ENCODE assay signal across 28 cellular contexts in the genomic region with DNA sequence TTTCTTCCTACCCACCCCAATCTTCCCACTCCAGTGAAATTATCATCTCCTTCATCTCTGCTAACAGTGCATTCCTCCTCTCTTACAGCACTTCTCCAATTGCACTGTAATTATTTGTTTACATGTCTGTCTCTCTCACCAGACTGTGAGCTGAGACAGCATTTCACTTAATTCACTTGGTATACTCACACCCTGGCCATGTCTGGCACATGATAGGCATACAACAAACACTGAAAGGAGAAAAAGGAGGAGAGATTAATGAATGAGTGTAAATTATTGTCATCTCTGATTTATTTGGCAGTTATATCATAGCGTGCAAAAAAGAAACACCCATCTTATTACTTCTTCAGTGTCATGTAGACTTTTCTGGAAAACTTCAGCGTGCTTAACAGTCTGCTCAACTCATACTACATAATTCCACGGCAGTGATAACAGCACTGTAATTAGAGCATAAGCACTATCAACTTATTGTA.
DNase-seq lines count a peak whose midpoint lies in the region; FAIRE-seq and TF ChIP-seq lines count a peak whose summit lies in the region.
"Had no signal": no experiment of that assay in that cellular context is flagged by ENCODE, and none has a peak within 500 bp of the region (broad histone marks: within the 10 kb centered on the region; RNA-seq: fewer than 3 reads in every experiment).

No MANE protein-coding gene starts in this region.

- H3K9me3 Mint-ChIP-seq in astrocyte (ENCODE audit: unreplicated experiment) (no peaks in the 10 kb centered on the region), mesothelial cell of epicardium (no peaks in the 10 kb centered on the region)
- H3K9me3 Mint-ChIP-seq in activated T-cell treated with anti-CD3 and anti-CD28 coated beads, Interleukin-2, amount 50 U/mL, for 24 hours: no peaks in the 10 kb centered on the region
- H3K9me3 Mint-ChIP-seq: activated naive CD8-positive, alpha-beta T cell treated with anti-CD3 and anti-CD28 coated beads for 36 hours; CD8-positive, alpha-beta T cell had no signal

- H3K4me3 Mint-ChIP-seq in astrocyte (ENCODE audit: unreplicated experiment): no peak overlapping the region
- H3K4me3 Mint-ChIP-seq in mesothelial cell of epicardium: no peak overlapping the region
- H3K4me3 Mint-ChIP-seq in activated T-cell treated with anti-CD3 and anti-CD28 coated beads, Interleukin-2, amount 50 U/mL, for 24 hours: no peak overlapping the region
- H3K4me3 Mint-ChIP-seq: activated naive CD8-positive, alpha-beta T cell treated with anti-CD3 and anti-CD28 coated beads for 36 hours; CD8-positive, alpha-beta T cell; WTC11 had no signal

- H3K4me1 Mint-ChIP-seq in astrocyte (ENCODE audit: low read depth, unreplicated experiment) (peaks cover 34% of the 10 kb centered on the region), mesothelial cell of epicardium (peaks cover 56% of the 10 kb centered on the region)
- no peaks in the 10 kb centered on the region for H3K4me1 Mint-ChIP-seq in activated T-cell treated with anti-CD3 and anti-CD28 coated beads, Interleukin-2, amount 50 U/mL, for 24 hours (ENCODE audit: low read depth)
- H3K4me1 Mint-ChIP-seq: activated naive CD8-positive, alpha-beta T cell treated with anti-CD3 and anti-CD28 coated beads for 36 hours had no signal

- DNase-seq in DMS 273 treated with DMSO at 0.1 percent for 48 hours (lab: John Stamatoyannopoulos, UW) (peak; percentile 41), NCI-H1105 treated with DMSO at 0.1 percent for 48 hours (lab: John Stamatoyannopoulos, UW) (peak; percentile 48), astrocyte (ENCODE audit: low read depth) (peak; percentile 18), mesothelial cell of epicardium (ENCODE audit: low spot score in 2 of 2, unreplicated experiment in 2 of 2) (no peak), NCI-H524 (lab: John Stamatoyannopoulos, UW) (no peak), GM12891 (ENCODE audit: insufficient read length, low spot score) (no peak), NCI-H226 (no peak)
- no peak for DNase-seq in activated T-cell treated with anti-CD3 and anti-CD28 coated beads, Interleukin-2, amount 50 U/mL, for 24 hours
- DNase-seq: activated CD4-positive, alpha-beta T cell treated with anti-CD3 and anti-CD28 coated beads, Interleukin-2, amount 50 U/mL, for 1 hour; activated naive CD8-positive, alpha-beta T cell treated with anti-CD3 and anti-CD28 coated beads for 36 hours; AML-193; body of pancreas; CD8-positive, alpha-beta T cell; DMS153; GDM1; heart left ventricle; KG1; left lung; NCI-H146; NCI-H526; psoas muscle; stimulated activated CD8-positive, alpha-beta memory T cell treated with anti-CD3 and anti-CD28 coated beads, Interleukin-4, amount 100 ng/mL, for 48 hours; stomach; T1000; tibial artery had no signal

- no peak for TF ChIP-seq POLR2A in GM12891 (IDR thresholded peaks at IDR 0.05; ENCODE audit: low read depth, low read length)

- no peaks in the 10 kb centered on the region for H4K20me1 ChIP-seq in astrocyte (ENCODE audit: insufficient read depth, low read length)

- H3K36me3 ChIP-seq in astrocyte (ENCODE audit: insufficient read depth, low read length): no peaks in the 10 kb centered on the region
- H3K36me3 ChIP-seq: heart left ventricle, left lung, stomach, tibial artery had no signal

- TF ChIP-seq CTCF in astrocyte (IDR thresholded peaks at IDR 0.05; ENCODE audit: insufficient read depth, low read depth, low read length) (no peak), mesothelial cell of epicardium (IDR thresholded peaks at IDR 0.05; ENCODE audit: unreplicated experiment) (no peak)

- no peak overlapping the region for H3K4me3 ChIP-seq in astrocyte (ENCODE audit: insufficient read depth, low read depth, low read length)
- H3K4me3 ChIP-seq: body of pancreas, heart left ventricle, left lung, psoas muscle, stomach, tibial artery had no signal

- no peak overlapping the region for H3K4me2 ChIP-seq in astrocyte (ENCODE audit: low read length)

- no peaks in the 10 kb centered on the region for H3K27me3 ChIP-seq in astrocyte (ENCODE audit: insufficient read depth, low read length)
- H3K27me3 ChIP-seq: body of pancreas, heart left ventricle, left lung, stomach, tibial artery had no signal

- peak overlapping the region; percentile 48 for H2AFZ ChIP-seq in astrocyte (ENCODE audit: low read depth, low read length)

- H3K36me3 Mint-ChIP-seq in astrocyte (ENCODE audit: low read depth, unreplicated experiment) (no peaks in the 10 kb centered on the region), mesothelial cell of epicardium (no peaks in the 10 kb centered on the region)
- H3K36me3 Mint-ChIP-seq in activated T-cell treated with anti-CD3 and anti-CD28 coated beads, Interleukin-2, amount 50 U/mL, for 24 hours (ENCODE audit: low read depth): no peaks in the 10 kb centered on the region
- H3K36me3 Mint-ChIP-seq: activated naive CD8-positive, alpha-beta T cell treated with anti-CD3 and anti-CD28 coated beads for 36 hours; CD8-positive, alpha-beta T cell; WTC11 had no signal

- no peak for FAIRE-seq in astrocyte (lab: Jason Lieb, UNC)
- FAIRE-seq in GM12891 (lab: Jason Lieb, UNC): no peak

- H3K9me3 ChIP-seq in astrocyte (ENCODE audit: insufficient read depth, low read depth, low read length): no peaks in the 10 kb centered on the region
- H3K9me3 ChIP-seq: body of pancreas, heart left ventricle, left lung, psoas muscle, stomach, tibial artery had no signal

- no peak overlapping the region for H3K27ac ChIP-seq in astrocyte (ENCODE audit: low read depth, low read length)
- H3K27ac ChIP-seq: body of pancreas, epithelial cell of prostate, heart left ventricle, left lung, psoas muscle, stomach, tibial artery had no signal

- peaks cover 7% of the 10 kb centered on the region for H3K4me1 ChIP-seq in astrocyte (ENCODE audit: insufficient read depth, low read length)
- H3K4me1 ChIP-seq: body of pancreas, left lung, psoas muscle, stomach, tibial artery had no signal

- H3K27ac Mint-ChIP-seq in astrocyte (ENCODE audit: unreplicated experiment) (peak overlapping the region; percentile 5), mesothelial cell of epicardium (peak overlapping the region; percentile 13)
- no peak overlapping the region for H3K27ac Mint-ChIP-seq in activated T-cell treated with anti-CD3 and anti-CD28 coated beads, Interleukin-2, amount 50 U/mL, for 24 hours
- H3K27ac Mint-ChIP-seq: activated naive CD8-positive, alpha-beta T cell treated with anti-CD3 and anti-CD28 coated beads for 36 hours; activated T-helper 2 cell treated with anti-CD3 and anti-CD28 coated beads, Interferon-gamma antibody, Interleukin-2, Interleukin-4, amounts not matched to agents 10 μg/mL and 5 μg/mL and 100 μg/mL, durations not matched to agents 14 hours and 24 hours and 36 hours; CD8-positive, alpha-beta T cell; WTC11 had no signal

- no peaks in the 10 kb centered on the region for H3K79me2 ChIP-seq in astrocyte (ENCODE audit: insufficient read depth, low read length)

- no peak overlapping the region for H3K9ac ChIP-seq in astrocyte (ENCODE audit: low read length)

- no peaks in the 10 kb centered on the region for H3K27me3 Mint-ChIP-seq in astrocyte (ENCODE audit: low read depth, unreplicated experiment)
- no peaks in the 10 kb centered on the region for H3K27me3 Mint-ChIP-seq in mesothelial cell of epicardium (ENCODE audit: low read depth)
- no peaks in the 10 kb centered on the region for H3K27me3 Mint-ChIP-seq in activated T-cell treated with anti-CD3 and anti-CD28 coated beads, Interleukin-2, amount 50 U/mL, for 24 hours
- H3K27me3 Mint-ChIP-seq: activated naive CD8-positive, alpha-beta T cell treated with anti-CD3 and anti-CD28 coated beads for 36 hours had no signal

TF ChIP-seq in GM12891, 5 proteins besides CTCF, POLR2A, EP300 and RAD21:
- TF ChIP-seq POU2F2 (IDR thresholded peaks at IDR 0.05; ENCODE audit: low read depth, low read length): no peak
- TF ChIP-seq SPI1 (IDR thresholded peaks at IDR 0.05; ENCODE audit: low read depth, low read length): no peak
- no peak for TF ChIP-seq TAF1 (IDR thresholded peaks at IDR 0.05; ENCODE audit: low read depth, low read length)
- TF ChIP-seq POLR2AphosphoS5 (IDR thresholded peaks at IDR 0.05; ENCODE audit: low read depth, low read length): no peak
- no peak for TF ChIP-seq PAX5 (IDR thresholded peaks at IDR 0.05; ENCODE audit: insufficient read depth, low read length, severe bottlenecking)

Comparison
In these comparisons a context has a peak if more than half of its experiments do, and no peak if none do; other contexts are left out.
1. DNase-seq: peak in DMS 273 treated with DMSO at 0.1 percent for 48 hours (single experiment), NCI-H1105 treated with DMSO at 0.1 percent for 48 hours (single experiment) and astrocyte (single experiment); none in mesothelial cell of epicardium (0 of 2), NCI-H524 (0 of 2), activated T-cell treated with anti-CD3 and anti-CD28 coated beads, Interleukin-2, amount 50 U/mL, for 24 hours (single experiment), GM12891 (single experiment) and NCI-H226 (single experiment).